7 cellular contexts compared by ENCODE assay signal in genomic region chr17:314614-314944, GRCh38. TPM values are rescaled to one million over a fixed set of nuclear protein-coding genes. Genes with fewer than 3 reads are reported as not detected.
DNase-seq lines count a peak whose midpoint lies in the region; ATAC-seq, FAIRE-seq and TF ChIP-seq lines count a peak whose summit lies in the region.
"Not testable (repeated sequence)": the region's sequence is repeated elsewhere in the genome, so short reads cannot be mapped to it uniquely, and the experiment has no call there.

No MANE protein-coding gene starts in this region.

- H3K36me3 Mint-ChIP-seq in endothelial cell (ENCODE audit: low read depth, unreplicated experiment): peaks cover 28% of the 10 kb centered on the region
- peaks cover 44% of the 10 kb centered on the region for H3K36me3 Mint-ChIP-seq in progenitor cell of endocrine pancreas (ENCODE audit: insufficient read depth)

- not testable (repeated sequence) for H2BK5ac ChIP-seq in neuronal stem cell (ENCODE audit: low read length)

- H3K36me3 ChIP-seq in HepG2 (replicated peaks in 1 of 2; ENCODE audit: control insufficient read depth in 1 of 2, insufficient read depth in 2 of 2, low read length in 2 of 2); neuronal stem cell (replicated peaks in 1 of 2; ENCODE audit: control insufficient read depth in 2 of 2, insufficient read depth in 2 of 2, low read length in 2 of 2): not testable (repeated sequence)

- not testable (repeated sequence) for DNase-seq in GM12891 (ENCODE audit: insufficient read length, low spot score); endothelial cell (ENCODE audit: low spot score); neuronal stem cell (ENCODE audit: low spot score); progenitor cell of endocrine pancreas (ENCODE audit: low spot score, unreplicated experiment)
- DNase-seq in Right ventricle myocardium inferior (ENCODE audit: missing footprints) (peak; percentile 4), HepG2 (ENCODE audit: low spot score) (peak; percentile 16)

- not testable (repeated sequence) for H3K4me2 ChIP-seq in HepG2 (ENCODE audit: low read depth, low read length); neuronal stem cell (ENCODE audit: insufficient read depth, low read length, poor library complexity, severe bottlenecking)

- H3K79me1 ChIP-seq in neuronal stem cell (ENCODE audit: low read depth, low read length): not testable (repeated sequence)

- H3K9me3 ChIP-seq in HepG2 (ENCODE audit: low read length): peaks cover 29% of the 10 kb centered on the region
- H3K9me3 ChIP-seq in neuronal stem cell (replicated peaks in 1 of 2; ENCODE audit: control insufficient read depth in 2 of 2, insufficient read depth in 1 of 2, low read depth in 1 of 2, low read length in 2 of 2): not testable (repeated sequence)

- H3K27ac Mint-ChIP-seq in endothelial cell (ENCODE audit: unreplicated experiment) (peak overlapping the region; percentile 1), progenitor cell of endocrine pancreas (peak overlapping the region; percentile 15)

- not testable (repeated sequence) for BruUV-seq in HepG2 (replicated peaks; lab: Mats Ljungman, UMichigan)

- not testable (repeated sequence) for ATAC-seq in Right ventricle myocardium inferior, HepG2

- not testable (repeated sequence) for H3K23ac ChIP-seq in neuronal stem cell (ENCODE audit: low read depth, low read length, poor library complexity)

- not testable (repeated sequence) for TF ChIP-seq CTCF in endothelial cell (IDR thresholded peaks at IDR 0.05; ENCODE audit: unreplicated experiment); HepG2 (CRISPR knock-in tag; IDR thresholded peaks at IDR 0.05); progenitor cell of endocrine pancreas (IDR thresholded peaks at IDR 0.05; ENCODE audit: unreplicated experiment)

- not testable (repeated sequence) for TF ChIP-seq RAD21 in HepG2 (CRISPR knock-in tag; IDR thresholded peaks at IDR 0.05)

- not testable (repeated sequence) for TF ChIP-seq EP300 in HepG2 (IDR thresholded peaks at IDR 0.05; ENCODE audit: low read depth in 2 of 2, low read length in 2 of 2); HepG2 (CRISPR knock-in tag; IDR thresholded peaks at IDR 0.05; ENCODE audit: borderline replicate concordance)

- not testable (repeated sequence) for H3K4me3 ChIP-seq in HepG2 (replicated peaks in 1 of 3; ENCODE audit: insufficient read depth in 1 of 3, low read depth in 2 of 3, low read length in 3 of 3); neuronal stem cell (ENCODE audit: low read length in 2 of 2)

- not testable (repeated sequence) for H3K4me1 ChIP-seq in HepG2 (ENCODE audit: insufficient read depth, low read length)
- H3K4me1 ChIP-seq in neuronal stem cell (ENCODE audit: control insufficient read depth in 2 of 2, insufficient read depth in 1 of 2, low read depth in 1 of 2, low read length in 2 of 2): peaks cover 7 to 27% of the 10 kb centered on the region in 2 donors

- H3K4me1 Mint-ChIP-seq in endothelial cell (ENCODE audit: unreplicated experiment); progenitor cell of endocrine pancreas (ENCODE audit: low read depth): not testable (repeated sequence)

- in situ Hi-C loops in HepG2 (cut with HindIII; ENCODE audit: extremely low pct_ligation_motif_present, low pct_unique_long_range_greater_than_20kb): not testable (repeated sequence)

- H3K79me2 ChIP-seq in HepG2 (ENCODE audit: insufficient read depth, low read length): not testable (repeated sequence)

- H3K9me3 Mint-ChIP-seq in endothelial cell (ENCODE audit: unreplicated experiment) (peaks cover 17% of the 10 kb centered on the region), progenitor cell of endocrine pancreas (ENCODE audit: low read depth) (peaks cover 11% of the 10 kb centered on the region)

- 90% methylated on average over 1 of the region's 1 CpG for WGBS in HepG2 (ENCODE audit: low lambda C conversion rate)
- WGBS in neuronal stem cell (ENCODE audit: extremely low coverage in 2 of 2, insufficient read length in 2 of 2, insufficient replicate concordance in 1 of 2), 2 donors: no CpG with 5 or more reads among the region's 1 CpG

- peak overlapping the region; percentile 2 for H2BK12ac ChIP-seq in neuronal stem cell (ENCODE audit: low read length)

- not testable (repeated sequence) for H3K9ac ChIP-seq in HepG2 (ENCODE audit: insufficient read depth, low read depth, low read length)
- H3K9ac ChIP-seq in neuronal stem cell (ENCODE audit: low read depth, low read length, poor library complexity): peak overlapping the region; percentile 54

- H2BK15ac ChIP-seq in neuronal stem cell (ENCODE audit: low read length): not testable (repeated sequence)

- H2AFZ ChIP-seq in HepG2 (ENCODE audit: low read length); neuronal stem cell (ENCODE audit: low read length): not testable (repeated sequence)

- H3K27ac ChIP-seq in HepG2 (ENCODE audit: extremely low read length, insufficient read depth, low read length); neuronal stem cell (replicated peaks; ENCODE audit: low read length): not testable (repeated sequence)

- H3K14ac ChIP-seq in neuronal stem cell (ENCODE audit: low read length): peak overlapping the region; percentile 0

- not testable (repeated sequence) for H3K4ac ChIP-seq in neuronal stem cell (ENCODE audit: low read length)

- H3K27me3 ChIP-seq in HepG2 (ENCODE audit: control insufficient read depth in 1 of 2, insufficient read depth in 2 of 2, low read length in 2 of 2); neuronal stem cell (ENCODE audit: control insufficient read depth in 3 of 3, insufficient read depth in 3 of 3, low read depth in 1 of 3, low read length in 3 of 3): not testable (repeated sequence)

- H3K27me3 Mint-ChIP-seq in endothelial cell (ENCODE audit: unreplicated experiment): peaks cover 23% of the 10 kb centered on the region
- not testable (repeated sequence) for H3K27me3 Mint-ChIP-seq in progenitor cell of endocrine pancreas

- H4K20me1 ChIP-seq in HepG2 (ENCODE audit: insufficient read depth, low read length): not testable (repeated sequence)

- not testable (repeated sequence) for TF ChIP-seq POLR2A in GM12891 (IDR thresholded peaks at IDR 0.05; ENCODE audit: low read depth, low read length); HepG2 (IDR thresholded peaks at IDR 0.05; ENCODE audit: insufficient read depth in 1 of 2, low read depth in 2 of 2, low read length in 2 of 2)

- intact Hi-C loops in Right ventricle myocardium inferior (cut with DNase I); HepG2 (cut with micrococcal nuclease; ENCODE audit: unreplicated experiment): not testable (repeated sequence)

- POLR2A ChIA-PET in HepG2 (lab: Yijun Ruan, JAX): not testable (repeated sequence)

- not testable (repeated sequence) for H4K8ac ChIP-seq in neuronal stem cell (ENCODE audit: low read depth, low read length)

- H3K18ac ChIP-seq in neuronal stem cell (ENCODE audit: low read length): peak overlapping the region; percentile 0

- CTCF ChIA-PET in HepG2 (lab: Yijun Ruan, JAX; ENCODE audit: low intra/inter-chr PET ratio, low total read pairs): not testable (repeated sequence)

- FAIRE-seq in GM12891 (lab: Jason Lieb, UNC) (peak; percentile 92), colon (lab: Jason Lieb, UNC) (peak; percentile 77), HepG2 (lab: Jason Lieb, UNC) (peak; percentile 47)

- peak overlapping the region; percentile 2 for H3K4me3 Mint-ChIP-seq in endothelial cell (ENCODE audit: unreplicated experiment)
- not testable (repeated sequence) for H3K4me3 Mint-ChIP-seq in progenitor cell of endocrine pancreas (ENCODE audit: low read depth)

- peak overlapping the region; percentile 95 for H2AK5ac ChIP-seq in neuronal stem cell (ENCODE audit: low read depth, low read length)

- H4K91ac ChIP-seq in neuronal stem cell (ENCODE audit: low read depth, low read length, poor library complexity): not testable (repeated sequence)

- not testable (repeated sequence) for H2BK120ac ChIP-seq in neuronal stem cell (ENCODE audit: low read depth, low read length)

TF ChIP-seq in HepG2, 621 proteins besides CTCF, POLR2A, EP300 and RAD21:
- TF ChIP-seq NR2F6 (IDR thresholded peaks at IDR 0.05): peak; percentile 82
- not testable (repeated sequence) for TF ChIP-seq NR2F6 (CRISPR knock-in tag; IDR thresholded peaks at IDR 0.05)
- peak; percentile 46 for TF ChIP-seq NR2F2 (IDR thresholded peaks at IDR 0.05; ENCODE audit: borderline replicate concordance, low read depth)

RNA-seq across cellular contexts. Expression of gene RPH3AL, which starts 38.0 kb away (rescaled TPM):
- polyA plus RNA-seq in GM12891 (2012; ENCODE audit: low read depth, missing spikeins): 0.30 TPM
- total RNA-seq in endothelial cell (ENCODE audit: unreplicated experiment): 3.4 TPM
- 3.6 TPM for total RNA-seq in Right ventricle myocardium inferior
- total RNA-seq in HepG2 (2016; rRNA removed; fragmentation: Illumina TruSeq; extraction: Trizol): 6.7 and 7.8 TPM in 2 replicates
- 10.8 and 13.9 TPM in 2 replicates for total RNA-seq in HepG2 (2016; cell fraction: cytosol; rRNA removed; fragmentation: Illumina TruSeq; extraction: Trizol; ENCODE audit: low read depth)
- 8.0 and 8.6 TPM in 2 replicates for total RNA-seq in HepG2 (2016; cell fraction: insoluble cytoplasmic fraction; rRNA removed; fragmentation: Illumina TruSeq; extraction: Trizol)
- 12.1 and 13.4 TPM in 2 replicates for total RNA-seq in HepG2 (2016; cell fraction: membrane; rRNA removed; fragmentation: Illumina TruSeq; extraction: Trizol)
- total RNA-seq in HepG2 (2016; cell fraction: nucleus; rRNA removed; fragmentation: Illumina TruSeq; extraction: Trizol): 6.4 and 8.4 TPM in 2 replicates
- polyA plus RNA-seq in HepG2 (2011; rRNA removed): 16.4 and 20.7 TPM in 2 replicates
- polyA plus RNA-seq in HepG2 (2011; cell fraction: cytosol; rRNA removed): 14.3 and 17.0 TPM in 2 replicates
- polyA plus RNA-seq in HepG2 (2011; cell fraction: nucleus; rRNA removed): 21.3 and 26.7 TPM in 2 replicates
- polyA plus RNA-seq in HepG2 (2012): 11.7 and 14.0 TPM in 2 replicates
- polyA plus RNA-seq in HepG2 (2016; cell fraction: cytosol; fragmentation: Illumina TruSeq; extraction: Trizol; ENCODE audit: low read depth): 4.1 and 4.3 TPM in 2 replicates
- 6.7 and 7.3 TPM in 2 replicates for polyA plus RNA-seq in HepG2 (2016; cell fraction: insoluble cytoplasmic fraction; fragmentation: Illumina TruSeq; extraction: Trizol; ENCODE audit: low read depth)
- polyA plus RNA-seq in HepG2 (2016; cell fraction: membrane; fragmentation: Illumina TruSeq; extraction: Trizol; ENCODE audit: low read depth): 9.3 and 12.3 TPM in 2 replicates
- 8.0 and 9.6 TPM in 2 replicates for polyA plus RNA-seq in HepG2 (2016; cell fraction: nucleus; fragmentation: Illumina TruSeq; extraction: Trizol; ENCODE audit: insufficient read depth, low read depth)
- polyA minus RNA-seq in HepG2 (2011; rRNA and poly(A)+ RNA removed; ENCODE audit: low replicate concordance): 4.7 and 30.0 TPM in 2 replicates
- polyA minus RNA-seq in HepG2 (2011; cell fraction: cytosol; rRNA and poly(A)+ RNA removed): 12.5 TPM in 2 replicates
- 29.4 and 31.1 TPM in 2 replicates for polyA minus RNA-seq in HepG2 (2011; cell fraction: nucleus; rRNA and poly(A)+ RNA removed)
- 7.7 TPM for polyA plus RNA-seq in neuronal stem cell (2013, experiment 1 of 2)
- polyA plus RNA-seq in neuronal stem cell (2013, experiment 2 of 2): 6.5 TPM
- 47.6 and 47.8 TPM in 2 replicates for total RNA-seq in progenitor cell of endocrine pancreas
